Comparison of ENCODE assay signal across 1 cellular context in the genomic region with DNA sequence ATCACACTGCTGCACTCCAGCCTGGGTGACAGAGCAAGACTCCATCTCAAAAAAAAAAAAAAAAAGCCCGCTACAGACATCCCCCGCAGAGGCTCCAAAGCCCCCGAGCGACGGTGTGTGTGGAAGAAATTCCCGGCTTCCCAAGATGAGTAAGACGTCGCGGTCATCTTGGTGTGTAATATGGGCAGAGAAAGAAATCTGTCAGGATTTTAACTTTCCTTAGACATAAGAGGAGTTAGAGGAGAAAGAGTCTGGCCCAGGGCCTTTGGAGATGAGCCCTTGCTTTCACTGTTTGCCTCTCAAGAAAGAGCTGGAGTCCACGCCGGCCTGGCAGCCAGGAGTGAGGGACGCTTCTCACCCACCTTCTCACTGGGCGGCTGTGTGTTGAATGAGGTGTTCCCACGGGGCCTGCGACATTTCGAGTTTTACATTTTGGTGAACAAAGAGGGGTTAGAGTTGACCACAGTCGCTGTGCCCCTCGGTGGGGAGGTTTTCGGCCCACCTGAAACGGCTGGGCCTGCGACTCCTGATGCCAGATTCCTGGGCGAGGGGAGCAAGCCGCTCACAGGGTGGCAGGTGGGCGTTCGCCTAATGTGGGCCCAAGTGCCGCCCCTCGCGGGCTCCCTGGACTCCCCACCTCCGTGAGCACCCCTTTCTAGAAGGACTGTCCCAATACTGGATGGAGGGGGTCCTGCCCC.
TF ChIP-seq lines count a peak whose summit lies in the region.

No MANE protein-coding gene starts in this region.

TF ChIP-seq in A549, 52 proteins besides CTCF, POLR2A, EP300 and RAD21:
- no peak for TF ChIP-seq HDAC2 (IDR thresholded peaks at IDR 0.05)
- no peak for TF ChIP-seq GATA3 (IDR thresholded peaks at IDR 0.05; ENCODE audit: borderline replicate concordance)
- TF ChIP-seq NPAS2 (CRISPR knock-in tag; IDR thresholded peaks at IDR 0.05; ENCODE audit: borderline replicate concordance), result no peak
- TF ChIP-seq, protein P1, sequence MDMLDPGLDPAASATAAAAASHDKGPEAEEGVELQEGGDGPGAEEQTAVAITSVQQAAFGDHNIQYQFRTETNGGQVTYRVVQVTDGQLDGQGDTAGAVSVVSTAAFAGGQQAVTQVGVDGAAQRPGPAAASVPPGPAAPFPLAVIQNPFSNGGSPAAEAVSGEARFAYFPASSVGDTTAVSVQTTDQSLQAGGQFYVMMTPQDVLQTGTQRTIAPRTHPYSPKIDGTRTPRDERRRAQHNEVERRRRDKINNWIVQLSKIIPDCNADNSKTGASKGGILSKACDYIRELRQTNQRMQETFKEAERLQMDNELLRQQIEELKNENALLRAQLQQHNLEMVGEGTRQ (IDR thresholded peaks at IDR 0.05), result no peak
- TF ChIP-seq, protein P2, sequence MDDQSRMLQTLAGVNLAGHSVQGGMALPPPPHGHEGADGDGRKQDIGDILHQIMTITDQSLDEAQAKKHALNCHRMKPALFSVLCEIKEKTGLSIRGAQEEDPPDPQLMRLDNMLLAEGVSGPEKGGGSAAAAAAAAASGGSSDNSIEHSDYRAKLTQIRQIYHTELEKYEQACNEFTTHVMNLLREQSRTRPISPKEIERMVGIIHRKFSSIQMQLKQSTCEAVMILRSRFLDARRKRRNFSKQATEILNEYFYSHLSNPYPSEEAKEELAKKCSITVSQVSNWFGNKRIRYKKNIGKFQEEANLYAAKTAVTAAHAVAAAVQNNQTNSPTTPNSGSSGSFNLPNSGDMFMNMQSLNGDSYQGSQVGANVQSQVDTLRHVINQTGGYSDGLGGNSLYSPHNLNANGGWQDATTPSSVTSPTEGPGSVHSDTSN (IDR thresholded peaks at IDR 0.05), result no peak
- no peak for TF ChIP-seq KDM5A (IDR thresholded peaks at IDR 0.05)
- TF ChIP-seq, protein P3, sequence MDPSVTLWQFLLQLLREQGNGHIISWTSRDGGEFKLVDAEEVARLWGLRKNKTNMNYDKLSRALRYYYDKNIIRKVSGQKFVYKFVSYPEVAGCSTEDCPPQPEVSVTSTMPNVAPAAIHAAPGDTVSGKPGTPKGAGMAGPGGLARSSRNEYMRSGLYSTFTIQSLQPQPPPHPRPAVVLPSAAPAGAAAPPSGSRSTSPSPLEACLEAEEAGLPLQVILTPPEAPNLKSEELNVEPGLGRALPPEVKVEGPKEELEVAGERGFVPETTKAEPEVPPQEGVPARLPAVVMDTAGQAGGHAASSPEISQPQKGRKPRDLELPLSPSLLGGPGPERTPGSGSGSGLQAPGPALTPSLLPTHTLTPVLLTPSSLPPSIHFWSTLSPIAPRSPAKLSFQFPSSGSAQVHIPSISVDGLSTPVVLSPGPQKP (IDR thresholded peaks at IDR 0.05; ENCODE audit: low read depth, low read length), result no peak
- no peak for TF ChIP-seq KDM1A (IDR thresholded peaks at IDR 0.05; ENCODE audit: low read depth)
- TF ChIP-seq HOXA7 (CRISPR knock-in tag; IDR thresholded peaks at IDR 0.05), result no peak
- no peak for TF ChIP-seq RARB (CRISPR knock-in tag; IDR thresholded peaks at IDR 0.05)
- no peak for TF ChIP-seq MAZ (IDR thresholded peaks at IDR 0.05; ENCODE audit: borderline replicate concordance, low read depth, low read length)
- no peak for TF ChIP-seq EHF (CRISPR knock-in tag; IDR thresholded peaks at IDR 0.05)
- TF ChIP-seq JUN (IDR thresholded peaks at IDR 0.05), result no peak
- no peak for TF ChIP-seq MYC (IDR thresholded peaks at IDR 0.05; ENCODE audit: borderline replicate concordance, low read length)
- no peak for TF ChIP-seq FOSL2 (IDR thresholded peaks at IDR 0.05)
- no peak for TF ChIP-seq FOSL2 (CRISPR knock-in tag; IDR thresholded peaks at IDR 0.05)
- TF ChIP-seq FOSB (CRISPR knock-in tag; IDR thresholded peaks at IDR 0.05), result no peak
- no peak for TF ChIP-seq ZFP36 (IDR thresholded peaks at IDR 0.05; ENCODE audit: borderline replicate concordance, partially characterized antibody)
